Comparison of ENCODE assay signal across 8 cellular contexts in the genomic region with DNA sequence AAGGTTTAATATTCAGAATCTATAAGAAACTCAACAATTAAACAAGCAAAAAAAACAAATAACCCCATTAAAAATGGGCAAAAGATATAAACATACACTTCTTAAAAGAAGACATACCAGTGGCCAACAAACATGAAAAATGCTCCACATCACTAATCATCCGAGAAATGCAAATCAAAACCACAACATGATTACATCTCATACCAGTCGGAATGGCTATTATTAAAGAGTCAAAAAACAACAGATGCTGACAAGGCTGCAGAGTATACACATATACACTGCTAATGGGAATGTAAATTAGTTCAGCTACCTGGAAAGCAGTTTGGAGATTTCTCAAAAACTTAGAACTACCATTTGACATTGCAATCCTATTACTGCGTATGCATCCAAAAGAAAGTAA.
DNase-seq lines count a peak whose midpoint lies in the region; ATAC-seq and TF ChIP-seq lines count a peak whose summit lies in the region.
"Not testable (repeated sequence)": the region's sequence is repeated elsewhere in the genome, so short reads cannot be mapped to it uniquely, and the experiment has no call there.

No MANE protein-coding gene starts in this region.

- not testable (repeated sequence) for H3K27ac ChIP-seq in mammary epithelial cell (ENCODE audit: insufficient read depth, low read depth, low read length)

- H3K9me3 ChIP-seq in mammary epithelial cell (replicated peaks; ENCODE audit: insufficient read depth, low read length) = not testable (repeated sequence)

- H4K20me1 ChIP-seq in mammary epithelial cell (ENCODE audit: insufficient read depth, low read length) = not testable (repeated sequence)

- BruUV-seq in mammary epithelial cell (replicated peaks; lab: Mats Ljungman, UMichigan) = not testable (repeated sequence)

- not testable (repeated sequence) for TF ChIP-seq CTCF in mammary epithelial cell (conservative IDR thresholded peaks at IDR 0.05 in 1 of 2, IDR thresholded peaks at IDR 0.05 in 1 of 2; ENCODE audit: extremely low read depth in 1 of 2, insufficient read depth in 1 of 2, low read depth in 1 of 2, low read length in 2 of 2)

- not testable (repeated sequence) for H3K27me3 ChIP-seq in mammary epithelial cell (ENCODE audit: insufficient read depth, low read length)

- in situ Hi-C loops in mammary epithelial cell (cut with MboI; ENCODE audit: low sequenced_read_pairs in 2 of 2) = not testable (repeated sequence)

- dilution Hi-C loops in mammary epithelial cell (cut with HindIII; ENCODE audit: low sequenced_read_pairs) = not testable (repeated sequence)

- 0% methylated on average over 2 of the region's 3 CpGs for WGBS in mammary epithelial cell (ENCODE audit: low coverage, missing lambda C conversion rate)

- intact Hi-C loops in mammary epithelial cell (cut with micrococcal nuclease) = not testable (repeated sequence)

- ATAC-seq in GM18498 (IDR thresholded peaks at IDR 0.05; ENCODE audit: unreplicated experiment) = peak; percentile 95
- peak; percentile 73 for ATAC-seq in GM18873 (IDR thresholded peaks at IDR 0.05; ENCODE audit: low FRiP score, unreplicated experiment)
- ATAC-seq in GM19463 (IDR thresholded peaks at IDR 0.05; ENCODE audit: unreplicated experiment) = peak; percentile 69
- ATAC-seq in GM21717 (IDR thresholded peaks at IDR 0.05; ENCODE audit: unreplicated experiment) = peak; percentile 84
- peak; percentile 81 for ATAC-seq in HG02884 (IDR thresholded peaks at IDR 0.05; ENCODE audit: unreplicated experiment)
- peak; percentile 66 for ATAC-seq in HG03108 (IDR thresholded peaks at IDR 0.05; ENCODE audit: unreplicated experiment)
- peak; percentile 76 for ATAC-seq in HG03521 (IDR thresholded peaks at IDR 0.05; ENCODE audit: unreplicated experiment)

- not testable (repeated sequence) for H2AFZ ChIP-seq in mammary epithelial cell (ENCODE audit: low read depth, low read length)

- H3K4me1 ChIP-seq in mammary epithelial cell (ENCODE audit: insufficient read depth, low read length) = not testable (repeated sequence)

- CTCF ChIA-PET in mammary epithelial cell (lab: Charles Lee; ENCODE audit: low non-redundant PET) = not testable (repeated sequence)

- peak; percentile 0 for DNase-seq in mammary epithelial cell

- not testable (repeated sequence) for H3K79me2 ChIP-seq in mammary epithelial cell (ENCODE audit: insufficient read depth, low read length)

- not testable (repeated sequence) for H3K36me3 ChIP-seq in mammary epithelial cell (ENCODE audit: insufficient read depth, low read length)

- not testable (repeated sequence) for H3K4me3 ChIP-seq in mammary epithelial cell (replicated peaks in 1 of 3; ENCODE audit: insufficient read depth in 1 of 3, low read depth in 2 of 3, low read length in 3 of 3)

- not testable (repeated sequence) for H3K4me2 ChIP-seq in mammary epithelial cell (ENCODE audit: insufficient read depth, low read depth, low read length)

- not testable (repeated sequence) for H3K9ac ChIP-seq in mammary epithelial cell (ENCODE audit: insufficient read depth, low read length)
